26 cellular contexts compared by ENCODE assay signal in the genomic region with DNA sequence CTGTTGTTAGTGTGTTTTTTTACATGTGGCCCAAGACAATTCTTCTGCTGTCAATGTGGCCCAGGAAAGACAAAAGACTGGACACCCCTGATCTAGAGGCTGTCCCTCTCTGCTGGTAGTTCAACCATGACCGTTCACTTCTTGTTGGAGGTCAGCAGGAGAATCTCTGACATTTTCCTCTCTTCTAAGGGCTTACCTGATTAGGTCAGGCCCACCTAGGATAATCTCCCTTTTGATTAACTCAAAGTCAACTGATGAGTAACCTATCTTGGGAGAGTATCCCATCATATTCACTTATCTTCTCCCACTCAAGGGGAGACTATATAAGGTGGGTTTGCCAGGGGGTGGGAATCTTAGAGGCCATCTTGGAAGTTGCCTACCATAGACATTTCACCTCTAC.
"Had no signal": no experiment of that assay in that cellular context is flagged by ENCODE, and none has a peak within 500 bp of the region (broad histone marks: within the 10 kb centered on the region; RNA-seq: fewer than 3 reads in every experiment).

No MANE protein-coding gene starts in this region.

- H3K4me1 ChIP-seq: stomach, testis, thyroid gland, tibial artery, tibial nerve, transverse colon, upper lobe of left lung, upper lobe of right lung, uterus, vagina had no signal

- H3K9me3 ChIP-seq: stomach, suprapubic skin, testis, thoracic aorta, thyroid gland, tibial artery, transverse colon, upper lobe of left lung, upper lobe of right lung, uterus, vagina had no signal

- H3K27ac ChIP-seq: stomach, suprapubic skin, testis, thoracic aorta, thyroid gland, tibial artery, tibial nerve, transverse colon, upper lobe of left lung, upper lobe of right lung, uterus, vagina had no signal

- H3K36me3 ChIP-seq: stomach, suprapubic skin, thoracic aorta, thyroid gland, tibial artery, transverse colon, upper lobe of left lung, upper lobe of right lung, uterus, vagina had no signal

- H3K27me3 ChIP-seq: stomach, suprapubic skin, testis, thyroid gland, tibial artery, tibial nerve, transverse colon, upper lobe of left lung, upper lobe of right lung, uterus, vagina had no signal

- FAIRE-seq: urothelium cell line had no signal

- ATAC-seq: stimulated activated effector memory CD8-positive, alpha-beta T cell treated with anti-CD3 and anti-CD28 coated beads, Interleukin-12 subunit alpha, Interleukin-12 subunit beta, amount 100 ng/mL, for 72 hours; stimulated activated memory B cell treated with anti-CD40 and anti-IgM and Interleukin-4, amounts not matched to agents 10 μg/mL and 1 μg/mL and 100 μg/mL, for 72 hours; stimulated activated naive B cell treated with anti-CD40 and anti-IgM and Interleukin-4, amounts not matched to agents 10 μg/mL and 1 μg/mL and 100 μg/mL, for 72 hours; stimulated activated naive CD8-positive, alpha-beta T cell treated with anti-CD3 and anti-CD28 coated beads, Interleukin-15, amount 100 ng/mL, for 72 hours; stimulated activated naive CD8-positive, alpha-beta T cell treated with anti-CD3 and anti-CD28 coated beads, Interleukin-15, Interleukin-2, amounts not matched to agents 100 U/mL and 50 U/mL, for 24 hours; upper lobe of right lung had no signal

- H3K4me3 ChIP-seq: stomach, suprapubic skin, testis, thoracic aorta, thyroid gland, tibial artery, tibial nerve, transverse colon, upper lobe of left lung, upper lobe of right lung, uterus, vagina had no signal

- DNase-seq: stimulated activated CD4-positive, alpha-beta T cell treated with anti-CD3 and anti-CD28 coated beads, Interleukin-2, amount 100 ng/mL, for 48 hours; stimulated activated CD4-positive, alpha-beta T cell treated with anti-CD3 and anti-CD28 coated beads, Interleukin-4, amount 100 ng/mL, for 1 hour; stimulated activated CD4-positive, alpha-beta T cell treated with anti-CD3 and anti-CD28 coated beads, Interleukin-4, amount 100 ng/mL, for 24 hours; stimulated activated CD4-positive, alpha-beta T cell treated with anti-CD3 and anti-CD28 coated beads, Interleukin-4, amount 100 ng/mL, for 4 hours; stimulated activated CD8-positive, alpha-beta memory T cell treated with anti-CD3 and anti-CD28 coated beads, Interleukin-4, amount 100 ng/mL, for 48 hours; stimulated activated naive B cell treated with anti-CD40 and anti-IgM and Interleukin-4, amounts not matched to agents 10 μg/mL and 1 μg/mL and 100 μg/mL, for 72 hours; stimulated activated naive CD4-positive, alpha-beta T cell; stimulated activated naive CD4-positive, alpha-beta T cell treated with Interleukin-2 at 50 U/mL for 16 hours; stimulated activated naive CD8-positive, alpha-beta T cell treated with anti-CD3 and anti-CD28 coated beads, Interleukin-15, amount 100 ng/mL, for 72 hours; stimulated activated naive CD8-positive, alpha-beta T cell treated with anti-CD3 and anti-CD28 coated beads, Interleukin-15, Interleukin-2, amounts not matched to agents 100 U/mL and 50 U/mL, for 24 hours; stomach; substantia nigra; testis; thyroid gland; tibial artery; transverse colon; upper lobe of left lung; upper lobe of right lung; uterus had no signal
